Comparison of ENCODE assay signal across 10 cellular contexts in the genomic region with DNA sequence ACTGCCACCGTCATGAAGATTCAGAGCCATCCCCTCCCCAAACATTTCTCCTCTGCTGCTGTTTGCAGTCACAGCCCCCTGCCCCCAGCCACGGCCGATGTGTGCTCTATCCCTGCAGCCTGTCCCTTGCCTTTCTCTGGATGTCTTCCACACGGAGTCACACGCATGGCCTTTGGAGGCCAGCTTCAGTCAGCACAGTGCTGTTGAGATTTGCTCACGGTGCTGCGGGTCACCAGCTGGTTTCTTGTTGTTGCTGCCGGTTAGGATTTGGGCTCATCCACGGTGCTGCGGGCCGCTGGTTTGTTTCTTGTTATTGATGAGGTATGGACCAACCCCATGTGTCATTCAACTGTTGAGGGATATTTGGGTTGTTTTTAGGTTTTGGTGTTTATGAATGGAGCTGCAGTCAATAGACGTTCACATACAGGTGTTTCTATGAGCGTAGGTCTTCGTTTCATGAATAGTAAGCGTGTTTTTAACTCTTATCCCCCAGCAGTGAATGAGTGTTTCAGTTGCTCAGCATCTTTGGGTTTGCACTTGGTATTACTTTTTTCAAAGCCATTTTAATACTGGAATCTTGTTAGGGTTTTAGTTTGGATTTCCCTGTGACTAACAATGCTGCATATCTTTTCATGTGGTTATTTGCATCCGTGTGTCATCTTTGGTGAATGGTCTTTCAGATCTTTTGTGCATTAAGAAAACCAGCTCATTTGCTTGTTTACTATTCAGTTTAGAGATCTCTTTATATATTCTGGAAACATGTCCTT. TPM values are rescaled to one million over a fixed set of nuclear protein-coding genes. Genes with fewer than 3 reads are reported as not detected.
DNase-seq lines count a peak whose midpoint lies in the region; ATAC-seq and TF ChIP-seq lines count a peak whose summit lies in the region.
"Had no signal": no experiment of that assay in that cellular context is flagged by ENCODE, and none has a peak within 500 bp of the region (broad histone marks: within the 10 kb centered on the region; RNA-seq: fewer than 3 reads in every experiment).

No MANE protein-coding gene starts in this region.

- H3K4me3 ChIP-seq in endodermal cell (ENCODE audit: low read length), result no peak overlapping the region

- H3K9ac ChIP-seq in endodermal cell (ENCODE audit: extremely low read depth, low read length, poor library complexity, severe bottlenecking), result no peak overlapping the region

- peaks cover 50% of the 10 kb centered on the region for H3K4me1 Mint-ChIP-seq in activated naive CD4-positive, alpha-beta T cell treated with anti-CD3 and anti-CD28 coated beads for 36 hours (ENCODE audit: low read depth)
- H3K4me1 Mint-ChIP-seq in T-helper 2 cell treated with Interferon-gamma antibody and Interleukin-4, amounts not matched to agents 5 μg/mL and 100 μg/mL, for 36 hours (ENCODE audit: low read depth), result peaks cover 51% of the 10 kb centered on the region
- no peaks in the 10 kb centered on the region for H3K4me1 Mint-ChIP-seq in endodermal cell
- peaks cover 94% of the 10 kb centered on the region for H3K4me1 Mint-ChIP-seq in stimulated activated naive CD8-positive, alpha-beta T cell treated with anti-CD3 and anti-CD28 coated beads, Interleukin-15, amount 100 ng/mL, for 72 hours

- H3K36me3 Mint-ChIP-seq in activated naive CD4-positive, alpha-beta T cell treated with anti-CD3 and anti-CD28 coated beads for 36 hours (ENCODE audit: low read depth), result peaks cover 7% of the 10 kb centered on the region
- H3K36me3 Mint-ChIP-seq in T-helper 2 cell treated with Interferon-gamma antibody and Interleukin-4, amounts not matched to agents 5 μg/mL and 100 μg/mL, for 36 hours (ENCODE audit: low read depth), result peaks cover 64% of the 10 kb centered on the region
- no peaks in the 10 kb centered on the region for H3K36me3 Mint-ChIP-seq in endodermal cell (ENCODE audit: low read depth)

- DNase-seq in activated naive CD4-positive, alpha-beta T cell treated with anti-CD3 and anti-CD28 coated beads for 36 hours, result peak; percentile 15
- no peak for DNase-seq in activated naive CD4-positive, alpha-beta T cell (lab: John Stamatoyannopoulos, UW)
- DNase-seq in T-helper 2 cell treated with Interferon-gamma antibody and Interleukin-4, amounts not matched to agents 5 μg/mL and 100 μg/mL, for 36 hours (ENCODE audit: low spot score), result peak; percentile 29
- DNase-seq in endodermal cell, result peak; percentile 27
- DNase-seq in stimulated activated naive CD8-positive, alpha-beta T cell treated with anti-CD3 and anti-CD28 coated beads, Interleukin-15, amount 100 ng/mL, for 72 hours, result peak; percentile 15 to 20
- no peak for DNase-seq in HK-2 (ENCODE audit: unreplicated experiment)
- no peak for DNase-seq in NCI-H82 (lab: John Stamatoyannopoulos, UW)
- DNase-seq: C1 segment of cervical spinal cord, NCI-H1417 had no signal

- ATAC-seq in stimulated activated naive CD8-positive, alpha-beta T cell treated with anti-CD3 and anti-CD28 coated beads, Interleukin-15, amount 100 ng/mL, for 72 hours, result peak; percentile 49
- ATAC-seq in HG03457 (IDR thresholded peaks at IDR 0.05; ENCODE audit: unreplicated experiment), result no peak

- peaks cover 7% of the 10 kb centered on the region for H3K9me3 Mint-ChIP-seq in activated naive CD4-positive, alpha-beta T cell treated with anti-CD3 and anti-CD28 coated beads for 36 hours
- peaks cover 27% of the 10 kb centered on the region for H3K9me3 Mint-ChIP-seq in T-helper 2 cell treated with Interferon-gamma antibody and Interleukin-4, amounts not matched to agents 5 μg/mL and 100 μg/mL, for 36 hours
- peaks cover 5% of the 10 kb centered on the region for H3K9me3 Mint-ChIP-seq in endodermal cell
- H3K9me3 Mint-ChIP-seq in stimulated activated naive CD8-positive, alpha-beta T cell treated with anti-CD3 and anti-CD28 coated beads, Interleukin-15, amount 100 ng/mL, for 72 hours, result peaks cover 12 to 31% of the 10 kb centered on the region in 2 donors

- no peaks in the 10 kb centered on the region for H3K36me3 ChIP-seq in endodermal cell (ENCODE audit: control insufficient read depth, insufficient read depth, low read length)

- no peak overlapping the region for H3K27ac ChIP-seq in endodermal cell (ENCODE audit: low read depth, low read length)

- TF ChIP-seq CTCF in endodermal cell (conservative IDR thresholded peaks at IDR 0.05), result no peak

- H3K4me1 ChIP-seq in endodermal cell (ENCODE audit: control insufficient read depth, insufficient read depth, low read length), result no peaks in the 10 kb centered on the region

- H3K27me3 Mint-ChIP-seq in activated naive CD4-positive, alpha-beta T cell treated with anti-CD3 and anti-CD28 coated beads for 36 hours (ENCODE audit: low read depth), result peaks cover 7% of the 10 kb centered on the region
- no peaks in the 10 kb centered on the region for H3K27me3 Mint-ChIP-seq in T-helper 2 cell treated with Interferon-gamma antibody and Interleukin-4, amounts not matched to agents 5 μg/mL and 100 μg/mL, for 36 hours (ENCODE audit: low read depth)
- peaks cover 19% of the 10 kb centered on the region for H3K27me3 Mint-ChIP-seq in endodermal cell (ENCODE audit: insufficient read depth)
- H3K27me3 Mint-ChIP-seq in stimulated activated naive CD8-positive, alpha-beta T cell treated with anti-CD3 and anti-CD28 coated beads, Interleukin-15, amount 100 ng/mL, for 72 hours, result no peaks in the 10 kb centered on the region

- CTCF ChIA-PET in activated naive CD4-positive, alpha-beta T cell treated with anti-CD3 and anti-CD28 coated beads for 36 hours (lab: Charles Lee), result interaction anchor here (0.7 to 1.9 kb wide), 3 partner anchors 14 to 66 kb away, joined by 3 to 6 read pairs (median 6); no protein-coding TSS in a partner anchor

- H3K9me3 ChIP-seq in endodermal cell (ENCODE audit: control insufficient read depth, low read length), result no peaks in the 10 kb centered on the region

- WGBS in endodermal cell (ENCODE audit: insufficient coverage in 1 of 2, insufficient read length in 1 of 2), 2 experiments, result 86 to 91% methylated on average over 12 to 16 of the region's 16 CpGs

- H3K27me3 ChIP-seq in endodermal cell (ENCODE audit: control insufficient read depth, insufficient read depth, low read length, poor library complexity, severe bottlenecking), result peaks cover 18% of the 10 kb centered on the region

- H3K4me3 Mint-ChIP-seq in activated naive CD4-positive, alpha-beta T cell treated with anti-CD3 and anti-CD28 coated beads for 36 hours, result peak overlapping the region; percentile 20
- H3K4me3 Mint-ChIP-seq in T-helper 2 cell treated with Interferon-gamma antibody and Interleukin-4, amounts not matched to agents 5 μg/mL and 100 μg/mL, for 36 hours, result peak overlapping the region; percentile 65
- H3K4me3 Mint-ChIP-seq in endodermal cell, result no peak overlapping the region
- peak overlapping the region; percentile 77 to 80 for H3K4me3 Mint-ChIP-seq in stimulated activated naive CD8-positive, alpha-beta T cell treated with anti-CD3 and anti-CD28 coated beads, Interleukin-15, amount 100 ng/mL, for 72 hours

- intact Hi-C loops in activated naive CD4-positive, alpha-beta T cell treated with anti-CD3 and anti-CD28 coated beads for 36 hours (cut with micrococcal nuclease), result loop anchor here (1.0 kb wide), 3 partner anchors 13 to 80 kb away; no protein-coding TSS in a partner anchor

- H3K27ac Mint-ChIP-seq in activated naive CD4-positive, alpha-beta T cell treated with anti-CD3 and anti-CD28 coated beads for 36 hours, result peak overlapping the region; percentile 92
- peak overlapping the region; percentile 89 for H3K27ac Mint-ChIP-seq in T-helper 2 cell treated with Interferon-gamma antibody and Interleukin-4, amounts not matched to agents 5 μg/mL and 100 μg/mL, for 36 hours
- no peak overlapping the region for H3K27ac Mint-ChIP-seq in endodermal cell
- H3K27ac Mint-ChIP-seq in stimulated activated naive CD8-positive, alpha-beta T cell treated with anti-CD3 and anti-CD28 coated beads, Interleukin-15, amount 100 ng/mL, for 72 hours, result peak overlapping the region; percentile 88 to 99

RNA-seq across cellular contexts. Expression of gene AHRR, which starts 57.6 kb away (rescaled TPM):
- total RNA-seq in activated naive CD4-positive, alpha-beta T cell treated with anti-CD3 and anti-CD28 coated beads for 36 hours, result 1 to 10 TPM; 4.1 to 5.5 TPM
- total RNA-seq in endodermal cell, result 1 to 10 TPM; 1.4 to 2.0 TPM
- polyA plus RNA-seq in endodermal cell (2013, experiment 1 of 2), result 1.3 TPM
- 1.2 TPM for polyA plus RNA-seq in endodermal cell (2013, experiment 2 of 2)

Comparison
In these comparisons a context has a peak if more than half of its experiments do, and no peak if none do; other contexts are left out.
1. DNase-seq: peak in activated naive CD4-positive, alpha-beta T cell treated with anti-CD3 and anti-CD28 coated beads for 36 hours (single experiment), T-helper 2 cell treated with Interferon-gamma antibody and Interleukin-4, amounts not matched to agents 5 μg/mL and 100 μg/mL, for 36 hours (single experiment), endodermal cell (single experiment) and stimulated activated naive CD8-positive, alpha-beta T cell treated with anti-CD3 and anti-CD28 coated beads, Interleukin-15, amount 100 ng/mL, for 72 hours (2 of 2); none in activated naive CD4-positive, alpha-beta T cell (0 of 4), HK-2 (single experiment) and NCI-H82 (single experiment).